2 cellular contexts compared by ENCODE assay signal in the genomic region with DNA sequence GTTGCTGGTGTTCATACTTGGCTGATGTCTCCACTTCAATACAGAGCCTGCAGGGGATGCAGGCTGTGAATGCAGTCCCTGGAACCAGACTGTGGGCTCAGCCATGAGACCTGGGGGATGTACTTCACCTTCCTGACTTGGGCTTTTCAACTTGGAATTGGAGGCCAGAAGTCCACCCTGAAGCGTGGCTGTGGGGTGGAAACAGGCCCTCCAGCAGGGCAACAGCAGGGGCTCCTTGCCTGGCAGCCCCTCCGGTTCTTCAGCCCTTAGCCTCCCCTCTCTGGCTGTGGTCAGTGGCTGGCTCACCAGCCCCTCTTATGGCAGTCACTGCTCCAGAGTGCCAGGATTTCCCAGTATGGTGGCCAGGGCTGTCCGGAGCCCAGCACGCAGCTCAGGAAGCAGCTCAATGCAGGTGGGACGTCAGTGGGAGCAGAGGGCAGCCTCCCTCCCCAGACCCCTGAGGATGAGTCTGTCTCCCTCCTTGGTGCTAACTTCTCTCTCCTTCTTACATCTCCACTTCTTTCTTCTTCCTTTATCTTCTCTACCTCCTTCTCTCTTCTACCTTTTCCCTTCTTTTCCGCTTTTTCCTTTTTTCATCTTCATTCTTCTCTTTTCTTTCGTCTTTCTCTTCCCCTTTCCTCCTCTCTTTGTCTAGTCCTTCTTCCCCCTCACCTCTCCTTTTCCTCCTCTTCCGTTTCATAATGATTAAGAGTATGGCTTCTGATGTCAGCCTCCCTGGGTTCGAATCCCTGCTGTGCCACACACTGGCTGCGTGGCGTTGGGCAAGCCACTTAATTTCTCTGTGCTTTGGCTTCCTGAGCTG.
TF ChIP-seq lines count a peak whose summit lies in the region.

No MANE protein-coding gene starts in this region.

TF ChIP-seq in HepG2, 621 proteins besides CTCF, POLR2A, EP300 and RAD21 (continues in another document):
- TF ChIP-seq HDAC6 (IDR thresholded peaks at IDR 0.05; ENCODE audit: low read depth, low read length) (no peak), TCF7 (IDR thresholded peaks at IDR 0.05; ENCODE audit: low read depth) (no peak), KDM6A (CRISPR knock-in tag; IDR thresholded peaks at IDR 0.05; ENCODE audit: low read depth) (no peak), PLRG1 (conservative IDR thresholded peaks at IDR 0.05) (0 out of 2 replicates have a peak, but pooled peaks have one; percentile 26), CREM (IDR thresholded peaks at IDR 0.05) (no peak), CREM (CRISPR knock-in tag; IDR thresholded peaks at IDR 0.05) (no peak), ZNF230 (CRISPR knock-in tag; IDR thresholded peaks at IDR 0.05) (no peak), ASH2L (IDR thresholded peaks at IDR 0.05; ENCODE audit: insufficient read length, low read depth, low read length) (no peak), ZNF510 (CRISPR knock-in tag; IDR thresholded peaks at IDR 0.05; ENCODE audit: low read depth) (no peak), ZFP90 (CRISPR knock-in tag; IDR thresholded peaks at IDR 0.05; ENCODE audit: borderline replicate concordance) (no peak), ZNF567 (CRISPR knock-in tag; IDR thresholded peaks at IDR 0.05; ENCODE audit: borderline replicate concordance) (no peak), ZNF746 (CRISPR knock-in tag; IDR thresholded peaks at IDR 0.05) (no peak), ZNF282 (IDR thresholded peaks at IDR 0.05; ENCODE audit: partially characterized antibody) (peak; percentile 56), HNRNPLL (IDR thresholded peaks at IDR 0.05; ENCODE audit: low read depth, low read length, poor library complexity, severe bottlenecking) (no peak), JUN (CRISPR knock-in tag; IDR thresholded peaks at IDR 0.05) (no peak), TBX2 (CRISPR knock-in tag; IDR thresholded peaks at IDR 0.05; ENCODE audit: borderline replicate concordance) (no peak)
- TF ChIP-seq, protein P1, sequence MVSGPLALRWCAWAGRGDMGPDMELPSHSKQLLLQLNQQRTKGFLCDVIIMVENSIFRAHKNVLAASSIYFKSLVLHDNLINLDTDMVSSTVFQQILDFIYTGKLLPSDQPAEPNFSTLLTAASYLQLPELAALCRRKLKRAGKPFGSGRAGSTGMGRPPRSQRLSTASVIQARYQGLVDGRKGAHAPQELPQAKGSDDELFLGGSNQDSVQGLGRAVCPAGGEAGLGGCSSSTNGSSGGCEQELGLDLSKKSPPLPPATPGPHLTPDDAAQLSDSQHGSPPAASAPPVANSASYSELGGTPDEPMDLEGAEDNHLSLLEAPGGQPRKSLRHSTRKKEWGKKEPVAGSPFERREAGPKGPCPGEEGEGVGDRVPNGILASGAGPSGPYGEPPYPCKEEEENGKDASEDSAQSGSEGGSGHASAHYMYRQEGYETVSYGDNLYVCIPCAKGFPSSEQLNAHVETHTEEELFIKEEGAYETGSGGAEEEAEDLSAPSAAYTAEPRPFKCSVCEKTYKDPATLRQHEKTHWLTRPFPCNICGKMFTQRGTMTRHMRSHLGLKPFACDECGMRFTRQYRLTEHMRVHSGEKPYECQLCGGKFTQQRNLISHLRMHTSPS (CRISPR knock-in tag; IDR thresholded peaks at IDR 0.05; ENCODE audit: low read depth): no peak
- TF ChIP-seq, protein P2, sequence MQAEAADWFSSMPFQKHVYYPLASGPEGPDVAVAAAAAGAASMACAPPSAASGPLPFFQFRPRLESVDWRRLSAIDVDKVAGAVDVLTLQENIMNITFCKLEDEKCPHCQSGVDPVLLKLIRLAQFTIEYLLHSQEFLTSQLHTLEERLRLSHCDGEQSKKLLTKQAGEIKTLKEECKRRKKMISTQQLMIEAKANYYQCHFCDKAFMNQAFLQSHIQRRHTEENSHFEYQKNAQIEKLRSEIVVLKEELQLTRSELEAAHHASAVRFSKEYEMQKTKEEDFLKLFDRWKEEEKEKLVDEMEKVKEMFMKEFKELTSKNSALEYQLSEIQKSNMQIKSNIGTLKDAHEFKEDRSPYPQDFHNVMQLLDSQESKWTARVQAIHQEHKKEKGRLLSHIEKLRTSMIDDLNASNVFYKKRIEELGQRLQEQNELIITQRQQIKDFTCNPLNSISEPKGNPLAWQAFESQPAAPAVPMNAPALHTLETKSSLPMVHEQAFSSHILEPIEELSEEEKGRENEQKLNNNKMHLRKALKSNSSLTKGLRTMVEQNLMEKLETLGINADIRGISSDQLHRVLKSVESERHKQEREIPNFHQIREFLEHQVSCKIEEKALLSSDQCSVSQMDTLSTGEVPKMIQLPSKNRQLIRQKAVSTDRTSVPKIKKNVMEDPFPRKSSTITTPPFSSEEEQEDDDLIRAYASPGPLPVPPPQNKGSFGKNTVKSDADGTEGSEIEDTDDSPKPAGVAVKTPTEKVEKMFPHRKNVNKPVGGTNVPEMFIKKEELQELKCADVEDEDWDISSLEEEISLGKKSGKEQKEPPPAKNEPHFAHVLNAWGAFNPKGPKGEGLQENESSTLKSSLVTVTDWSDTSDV (CRISPR knock-in tag; IDR thresholded peaks at IDR 0.05): no peak
- TF ChIP-seq, protein P3, sequence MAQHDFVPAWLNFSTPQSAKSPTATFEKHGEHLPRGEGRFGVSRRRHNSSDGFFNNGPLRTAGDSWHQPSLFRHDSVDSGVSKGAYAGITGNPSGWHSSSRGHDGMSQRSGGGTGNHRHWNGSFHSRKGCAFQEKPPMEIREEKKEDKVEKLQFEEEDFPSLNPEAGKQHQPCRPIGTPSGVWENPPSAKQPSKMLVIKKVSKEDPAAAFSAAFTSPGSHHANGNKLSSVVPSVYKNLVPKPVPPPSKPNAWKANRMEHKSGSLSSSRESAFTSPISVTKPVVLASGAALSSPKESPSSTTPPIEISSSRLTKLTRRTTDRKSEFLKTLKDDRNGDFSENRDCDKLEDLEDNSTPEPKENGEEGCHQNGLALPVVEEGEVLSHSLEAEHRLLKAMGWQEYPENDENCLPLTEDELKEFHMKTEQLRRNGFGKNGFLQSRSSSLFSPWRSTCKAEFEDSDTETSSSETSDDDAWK (CRISPR knock-in tag; IDR thresholded peaks at IDR 0.05): no peak
- TF ChIP-seq, protein P4, sequence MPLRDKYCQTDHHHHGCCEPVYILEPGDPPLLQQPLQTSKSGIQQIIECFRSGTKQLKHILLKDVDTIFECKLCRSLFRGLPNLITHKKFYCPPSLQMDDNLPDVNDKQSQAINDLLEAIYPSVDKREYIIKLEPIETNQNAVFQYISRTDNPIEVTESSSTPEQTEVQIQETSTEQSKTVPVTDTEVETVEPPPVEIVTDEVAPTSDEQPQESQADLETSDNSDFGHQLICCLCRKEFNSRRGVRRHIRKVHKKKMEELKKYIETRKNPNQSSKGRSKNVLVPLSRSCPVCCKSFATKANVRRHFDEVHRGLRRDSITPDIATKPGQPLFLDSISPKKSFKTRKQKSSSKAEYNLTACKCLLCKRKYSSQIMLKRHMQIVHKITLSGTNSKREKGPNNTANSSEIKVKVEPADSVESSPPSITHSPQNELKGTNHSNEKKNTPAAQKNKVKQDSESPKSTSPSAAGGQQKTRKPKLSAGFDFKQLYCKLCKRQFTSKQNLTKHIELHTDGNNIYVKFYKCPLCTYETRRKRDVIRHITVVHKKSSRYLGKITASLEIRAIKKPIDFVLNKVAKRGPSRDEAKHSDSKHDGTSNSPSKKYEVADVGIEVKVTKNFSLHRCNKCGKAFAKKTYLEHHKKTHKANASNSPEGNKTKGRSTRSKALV (CRISPR knock-in tag; IDR thresholded peaks at IDR 0.05): no peak
- TF ChIP-seq, protein P5, sequence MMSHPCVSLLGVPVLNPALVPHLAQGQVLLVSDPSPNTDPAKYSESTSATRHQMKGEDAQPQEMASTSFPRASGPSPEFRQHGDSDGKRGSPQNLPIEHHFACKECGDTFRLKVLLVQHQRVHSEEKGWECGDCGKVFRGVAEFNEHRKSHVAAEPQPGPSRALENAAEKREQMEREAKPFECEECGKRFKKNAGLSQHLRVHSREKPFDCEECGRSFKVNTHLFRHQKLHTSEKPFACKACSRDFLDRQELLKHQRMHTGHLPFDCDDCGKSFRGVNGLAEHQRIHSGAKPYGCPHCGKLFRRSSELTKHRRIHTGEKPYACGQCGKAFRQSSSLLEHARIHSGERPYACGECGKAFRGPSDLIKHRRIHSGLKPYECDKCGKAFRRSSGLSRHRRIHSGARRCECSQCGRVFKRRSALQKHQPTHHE (CRISPR knock-in tag; IDR thresholded peaks at IDR 0.05; ENCODE audit: borderline replicate concordance): no peak

TF ChIP-seq in SK-N-SH, 30 proteins besides CTCF, POLR2A, EP300 and RAD21:
- TF ChIP-seq ELF1 (IDR thresholded peaks at IDR 0.05) (no peak), SMC3 (IDR thresholded peaks at IDR 0.05; ENCODE audit: low read depth, low read length) (no peak), RFX5 (IDR thresholded peaks at IDR 0.05; ENCODE audit: low read length) (no peak), MEF2A (IDR thresholded peaks at IDR 0.05; ENCODE audit: borderline replicate concordance, low read depth) (no peak), NFIC (IDR thresholded peaks at IDR 0.05; ENCODE audit: borderline replicate concordance) (no peak), MXI1 (IDR thresholded peaks at IDR 0.05; ENCODE audit: low read depth, low read length) (no peak), TCF12 (IDR thresholded peaks at IDR 0.05) (no peak), RXRA (IDR thresholded peaks at IDR 0.05; ENCODE audit: borderline replicate concordance, low read depth) (no peak), FOXM1 (IDR thresholded peaks at IDR 0.05; ENCODE audit: low read depth) (no peak), NRF1 (IDR thresholded peaks at IDR 0.05; ENCODE audit: low read depth, low read length) (no peak), GATA2 (CRISPR knock-in tag; IDR thresholded peaks at IDR 0.05) (no peak)
- TF ChIP-seq, protein P6, sequence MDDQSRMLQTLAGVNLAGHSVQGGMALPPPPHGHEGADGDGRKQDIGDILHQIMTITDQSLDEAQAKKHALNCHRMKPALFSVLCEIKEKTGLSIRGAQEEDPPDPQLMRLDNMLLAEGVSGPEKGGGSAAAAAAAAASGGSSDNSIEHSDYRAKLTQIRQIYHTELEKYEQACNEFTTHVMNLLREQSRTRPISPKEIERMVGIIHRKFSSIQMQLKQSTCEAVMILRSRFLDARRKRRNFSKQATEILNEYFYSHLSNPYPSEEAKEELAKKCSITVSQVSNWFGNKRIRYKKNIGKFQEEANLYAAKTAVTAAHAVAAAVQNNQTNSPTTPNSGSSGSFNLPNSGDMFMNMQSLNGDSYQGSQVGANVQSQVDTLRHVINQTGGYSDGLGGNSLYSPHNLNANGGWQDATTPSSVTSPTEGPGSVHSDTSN (IDR thresholded peaks at IDR 0.05): no peak
- TF ChIP-seq, protein P7, sequence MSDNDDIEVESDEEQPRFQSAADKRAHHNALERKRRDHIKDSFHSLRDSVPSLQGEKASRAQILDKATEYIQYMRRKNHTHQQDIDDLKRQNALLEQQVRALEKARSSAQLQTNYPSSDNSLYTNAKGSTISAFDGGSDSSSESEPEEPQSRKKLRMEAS (IDR thresholded peaks at IDR 0.05; ENCODE audit: low read depth): no peak
- TF ChIP-seq, protein P8, sequence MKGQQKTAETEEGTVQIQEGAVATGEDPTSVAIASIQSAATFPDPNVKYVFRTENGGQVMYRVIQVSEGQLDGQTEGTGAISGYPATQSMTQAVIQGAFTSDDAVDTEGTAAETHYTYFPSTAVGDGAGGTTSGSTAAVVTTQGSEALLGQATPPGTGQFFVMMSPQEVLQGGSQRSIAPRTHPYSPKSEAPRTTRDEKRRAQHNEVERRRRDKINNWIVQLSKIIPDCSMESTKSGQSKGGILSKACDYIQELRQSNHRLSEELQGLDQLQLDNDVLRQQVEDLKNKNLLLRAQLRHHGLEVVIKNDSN (IDR thresholded peaks at IDR 0.05; ENCODE audit: borderline replicate concordance, low read depth): no peak
- TF ChIP-seq, protein P9, sequence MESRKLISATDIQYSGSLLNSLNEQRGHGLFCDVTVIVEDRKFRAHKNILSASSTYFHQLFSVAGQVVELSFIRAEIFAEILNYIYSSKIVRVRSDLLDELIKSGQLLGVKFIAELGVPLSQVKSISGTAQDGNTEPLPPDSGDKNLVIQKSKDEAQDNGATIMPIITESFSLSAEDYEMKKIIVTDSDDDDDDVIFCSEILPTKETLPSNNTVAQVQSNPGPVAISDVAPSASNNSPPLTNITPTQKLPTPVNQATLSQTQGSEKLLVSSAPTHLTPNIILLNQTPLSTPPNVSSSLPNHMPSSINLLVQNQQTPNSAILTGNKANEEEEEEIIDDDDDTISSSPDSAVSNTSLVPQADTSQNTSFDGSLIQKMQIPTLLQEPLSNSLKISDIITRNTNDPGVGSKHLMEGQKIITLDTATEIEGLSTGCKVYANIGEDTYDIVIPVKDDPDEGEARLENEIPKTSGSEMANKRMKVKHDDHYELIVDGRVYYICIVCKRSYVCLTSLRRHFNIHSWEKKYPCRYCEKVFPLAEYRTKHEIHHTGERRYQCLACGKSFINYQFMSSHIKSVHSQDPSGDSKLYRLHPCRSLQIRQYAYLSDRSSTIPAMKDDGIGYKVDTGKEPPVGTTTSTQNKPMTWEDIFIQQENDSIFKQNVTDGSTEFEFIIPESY (IDR thresholded peaks at IDR 0.05; ENCODE audit: borderline replicate concordance, low read depth): no peak
- TF ChIP-seq, protein P10, sequence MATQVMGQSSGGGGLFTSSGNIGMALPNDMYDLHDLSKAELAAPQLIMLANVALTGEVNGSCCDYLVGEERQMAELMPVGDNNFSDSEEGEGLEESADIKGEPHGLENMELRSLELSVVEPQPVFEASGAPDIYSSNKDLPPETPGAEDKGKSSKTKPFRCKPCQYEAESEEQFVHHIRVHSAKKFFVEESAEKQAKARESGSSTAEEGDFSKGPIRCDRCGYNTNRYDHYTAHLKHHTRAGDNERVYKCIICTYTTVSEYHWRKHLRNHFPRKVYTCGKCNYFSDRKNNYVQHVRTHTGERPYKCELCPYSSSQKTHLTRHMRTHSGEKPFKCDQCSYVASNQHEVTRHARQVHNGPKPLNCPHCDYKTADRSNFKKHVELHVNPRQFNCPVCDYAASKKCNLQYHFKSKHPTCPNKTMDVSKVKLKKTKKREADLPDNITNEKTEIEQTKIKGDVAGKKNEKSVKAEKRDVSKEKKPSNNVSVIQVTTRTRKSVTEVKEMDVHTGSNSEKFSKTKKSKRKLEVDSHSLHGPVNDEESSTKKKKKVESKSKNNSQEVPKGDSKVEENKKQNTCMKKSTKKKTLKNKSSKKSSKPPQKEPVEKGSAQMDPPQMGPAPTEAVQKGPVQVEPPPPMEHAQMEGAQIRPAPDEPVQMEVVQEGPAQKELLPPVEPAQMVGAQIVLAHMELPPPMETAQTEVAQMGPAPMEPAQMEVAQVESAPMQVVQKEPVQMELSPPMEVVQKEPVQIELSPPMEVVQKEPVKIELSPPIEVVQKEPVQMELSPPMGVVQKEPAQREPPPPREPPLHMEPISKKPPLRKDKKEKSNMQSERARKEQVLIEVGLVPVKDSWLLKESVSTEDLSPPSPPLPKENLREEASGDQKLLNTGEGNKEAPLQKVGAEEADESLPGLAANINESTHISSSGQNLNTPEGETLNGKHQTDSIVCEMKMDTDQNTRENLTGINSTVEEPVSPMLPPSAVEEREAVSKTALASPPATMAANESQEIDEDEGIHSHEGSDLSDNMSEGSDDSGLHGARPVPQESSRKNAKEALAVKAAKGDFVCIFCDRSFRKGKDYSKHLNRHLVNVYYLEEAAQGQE (IDR thresholded peaks at IDR 0.05; ENCODE audit: low read depth, low read length): no peak
